Comparison of ENCODE assay signal across 20 cellular contexts in genomic region chr11:74819400-74819799, GRCh38.
DNase-seq lines count a peak whose midpoint lies in the region; ATAC-seq and TF ChIP-seq lines count a peak whose summit lies in the region.
"Had no signal": no experiment of that assay in that cellular context is flagged by ENCODE, and none has a peak within 500 bp of the region (broad histone marks: within the 10 kb centered on the region; RNA-seq: fewer than 3 reads in every experiment).

No MANE protein-coding gene starts in this region.

- WGBS in mesodermal cell (ENCODE audit: insufficient coverage in 2 of 2), 2 experiments, result no CpG with 5 or more reads among the region's 1 CpG

- H3K4me1 ChIP-seq in mesodermal cell (ENCODE audit: control insufficient read depth, insufficient read depth, low read length, poor library complexity, severe bottlenecking), result peaks cover 45% of the 10 kb centered on the region
- no peaks in the 10 kb centered on the region for H3K4me1 ChIP-seq in A673 (ENCODE audit: insufficient read depth, low read length, poor library complexity, severe bottlenecking)

- POLR2A ChIA-PET in A673 (lab: Charles Lee; ENCODE audit: low non-redundant PET), result no interaction called here

- H3K36me3 ChIP-seq in mesodermal cell (ENCODE audit: control insufficient read depth, insufficient read depth, low read length), result peaks cover 38% of the 10 kb centered on the region
- H3K36me3 ChIP-seq in A673 (ENCODE audit: insufficient read depth, low read length, poor library complexity, severe bottlenecking), result peaks cover 12% of the 10 kb centered on the region

- no peak for ATAC-seq in GM18502 (IDR thresholded peaks at IDR 0.05; ENCODE audit: poor library complexity, unreplicated experiment)
- ATAC-seq: activated CD8-positive, alpha-beta memory T cell treated with anti-CD3 and anti-CD28 coated beads, Interleukin-2, amount 10 ng/mL, durations not matched to agents 7 days and 5 days; HCT116 had no signal

- TF ChIP-seq CTCF in A673 (conservative IDR thresholded peaks at IDR 0.05; ENCODE audit: low read depth, low read length), result no peak

- BruUV-seq in A673 (replicated peaks; lab: Mats Ljungman, UMichigan), result no TSS peak

- H3K27me3 ChIP-seq in A673 (replicated peaks; ENCODE audit: insufficient read depth, low read depth, low read length, poor library complexity), result no peaks in the 10 kb centered on the region
- H3K27me3 ChIP-seq: BLaER1 had no signal

- intact Hi-C loops in A673 (cut with micrococcal nuclease; ENCODE audit: unreplicated experiment), result no loop called here

- DNase-seq in AG08396 (ENCODE audit: low spot score) (peak; percentile 18), HCEC 1CT (peak; percentile 68), dermis blood vessel endothelial cell (peak; percentile 28), A673 (ENCODE audit: low spot score) (no peak), DMS 273 treated with DMSO at 0.1 percent for 48 hours (lab: John Stamatoyannopoulos, UW) (no peak), kidney tubule cell (ENCODE audit: low spot score) (no peak)
- DNase-seq: activated B cell treated with CpG ODN at 0.5 μM for 24 hours; activated CD8-positive, alpha-beta memory T cell treated with anti-CD3 and anti-CD28 coated beads, Interleukin-2, amount 10 ng/mL, durations not matched to agents 7 days and 5 days; activated naive CD4-positive, alpha-beta T cell; central memory CD4-positive, alpha-beta T cell; DND-41; Kasumi-1; NCI-H146; NCI-H510A; OCI-M1; stimulated activated naive CD4-positive, alpha-beta T cell treated with Interleukin-2 at 50 U/mL for 16 hours had no signal

- CTCF ChIA-PET in A673 (lab: Charles Lee), result no interaction called here

- H3K27ac ChIP-seq in mesodermal cell (ENCODE audit: low read depth, low read length, severe bottlenecking) (peak overlapping the region; percentile 84), A673 (ENCODE audit: low read depth, low read length, poor library complexity, severe bottlenecking) (no peak overlapping the region)
- H3K27ac ChIP-seq: BLaER1 had no signal

- peaks cover 13% of the 10 kb centered on the region for H3K9me3 ChIP-seq in mesodermal cell (ENCODE audit: control insufficient read depth, low read length)
- H3K9me3 ChIP-seq in A673 (ENCODE audit: low read depth, low read length, poor library complexity, severe bottlenecking), result peaks cover 10% of the 10 kb centered on the region

- no peak overlapping the region for H3K4me3 ChIP-seq in mesodermal cell (ENCODE audit: extremely low read depth, insufficient read depth, low read length, poor library complexity, severe bottlenecking)
- H3K4me3 ChIP-seq in A673 (ENCODE audit: low read depth, low read length, poor library complexity, severe bottlenecking), result no peak overlapping the region
- H3K4me3 ChIP-seq: BLaER1 had no signal

Comparison
In these comparisons a context has a peak if more than half of its experiments do, and no peak if none do; other contexts are left out.
1. DNase-seq: peak in AG08396 (single experiment), HCEC 1CT (single experiment) and dermis blood vessel endothelial cell (single experiment); none in A673 (single experiment), DMS 273 treated with DMSO at 0.1 percent for 48 hours (single experiment) and kidney tubule cell (single experiment).